1 cellular context compared by ENCODE assay signal in the genomic region with DNA sequence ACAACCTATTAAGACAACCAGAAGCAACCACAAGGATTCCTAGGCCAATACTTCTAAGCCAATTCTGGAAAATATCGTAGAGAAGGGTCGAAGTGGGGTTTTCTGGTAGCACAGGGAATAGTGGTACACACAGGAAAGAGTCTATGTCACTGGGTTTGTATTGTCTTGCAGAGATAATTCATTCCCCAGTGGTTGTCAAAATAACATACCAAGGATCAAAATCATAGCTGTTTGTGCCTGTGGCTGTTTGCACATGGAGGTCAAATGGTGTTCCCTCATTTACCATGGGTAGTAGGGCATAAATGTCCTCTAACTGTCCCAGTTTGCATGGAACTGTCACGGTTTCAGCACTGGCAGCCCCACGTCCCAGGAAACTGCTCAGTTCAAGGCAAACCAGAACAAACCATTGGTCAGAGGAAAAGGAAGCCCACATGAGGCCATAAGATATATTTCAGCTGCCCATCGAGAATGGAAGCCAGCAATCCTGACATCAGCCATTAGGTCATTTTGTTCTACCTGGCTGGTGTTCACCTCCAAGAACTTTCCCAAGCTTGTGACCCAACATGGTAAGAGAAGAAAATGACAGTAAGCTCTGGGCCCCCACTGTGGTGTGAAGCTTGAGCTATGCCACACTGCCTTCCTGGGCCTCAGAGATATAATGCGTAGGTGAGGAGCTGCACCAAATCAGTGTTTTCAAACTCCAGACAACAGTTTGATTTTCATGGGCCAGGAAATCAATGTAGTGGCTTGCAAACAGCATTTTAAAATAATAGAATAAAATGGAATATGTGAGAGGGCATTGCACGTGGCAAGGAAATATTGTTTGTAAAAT.
TF ChIP-seq lines count a peak whose summit lies in the region.

No MANE protein-coding gene starts in this region.

TF ChIP-seq in HCT116, 20 proteins besides CTCF, POLR2A, EP300 and RAD21:
- TF ChIP-seq TCF7L2 (IDR thresholded peaks at IDR 0.05; ENCODE audit: borderline replicate concordance, extremely low read depth, insufficient read depth, insufficient read length) (no peak), SP1 (IDR thresholded peaks at IDR 0.05; ENCODE audit: low read depth) (no peak), ZNF274 (IDR thresholded peaks at IDR 0.05; ENCODE audit: low read depth, low read length) (no peak), SIN3A (IDR thresholded peaks at IDR 0.05; ENCODE audit: low read depth) (no peak), ZFX (IDR thresholded peaks at IDR 0.05) (no peak), YY1 (IDR thresholded peaks at IDR 0.05; ENCODE audit: extremely low read depth, insufficient replicate concordance, low read depth, low read length) (no peak), CEBPB (IDR thresholded peaks at IDR 0.05; ENCODE audit: low read depth) (no peak), EZH2phosphoT487 (IDR thresholded peaks at IDR 0.05; ENCODE audit: borderline replicate concordance) (no peak), CBX3 (IDR thresholded peaks at IDR 0.05; ENCODE audit: low read depth) (no peak), EGR1 (IDR thresholded peaks at IDR 0.05; ENCODE audit: low read depth) (no peak), ELF1 (IDR thresholded peaks at IDR 0.05; ENCODE audit: borderline replicate concordance, low read depth) (no peak), POLR2AphosphoS5 (IDR thresholded peaks at IDR 0.05; ENCODE audit: low read depth, low read length) (no peak)
- TF ChIP-seq, protein P1, sequence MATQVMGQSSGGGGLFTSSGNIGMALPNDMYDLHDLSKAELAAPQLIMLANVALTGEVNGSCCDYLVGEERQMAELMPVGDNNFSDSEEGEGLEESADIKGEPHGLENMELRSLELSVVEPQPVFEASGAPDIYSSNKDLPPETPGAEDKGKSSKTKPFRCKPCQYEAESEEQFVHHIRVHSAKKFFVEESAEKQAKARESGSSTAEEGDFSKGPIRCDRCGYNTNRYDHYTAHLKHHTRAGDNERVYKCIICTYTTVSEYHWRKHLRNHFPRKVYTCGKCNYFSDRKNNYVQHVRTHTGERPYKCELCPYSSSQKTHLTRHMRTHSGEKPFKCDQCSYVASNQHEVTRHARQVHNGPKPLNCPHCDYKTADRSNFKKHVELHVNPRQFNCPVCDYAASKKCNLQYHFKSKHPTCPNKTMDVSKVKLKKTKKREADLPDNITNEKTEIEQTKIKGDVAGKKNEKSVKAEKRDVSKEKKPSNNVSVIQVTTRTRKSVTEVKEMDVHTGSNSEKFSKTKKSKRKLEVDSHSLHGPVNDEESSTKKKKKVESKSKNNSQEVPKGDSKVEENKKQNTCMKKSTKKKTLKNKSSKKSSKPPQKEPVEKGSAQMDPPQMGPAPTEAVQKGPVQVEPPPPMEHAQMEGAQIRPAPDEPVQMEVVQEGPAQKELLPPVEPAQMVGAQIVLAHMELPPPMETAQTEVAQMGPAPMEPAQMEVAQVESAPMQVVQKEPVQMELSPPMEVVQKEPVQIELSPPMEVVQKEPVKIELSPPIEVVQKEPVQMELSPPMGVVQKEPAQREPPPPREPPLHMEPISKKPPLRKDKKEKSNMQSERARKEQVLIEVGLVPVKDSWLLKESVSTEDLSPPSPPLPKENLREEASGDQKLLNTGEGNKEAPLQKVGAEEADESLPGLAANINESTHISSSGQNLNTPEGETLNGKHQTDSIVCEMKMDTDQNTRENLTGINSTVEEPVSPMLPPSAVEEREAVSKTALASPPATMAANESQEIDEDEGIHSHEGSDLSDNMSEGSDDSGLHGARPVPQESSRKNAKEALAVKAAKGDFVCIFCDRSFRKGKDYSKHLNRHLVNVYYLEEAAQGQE (IDR thresholded peaks at IDR 0.05; ENCODE audit: low read depth), result no peak
- TF ChIP-seq, protein P2, sequence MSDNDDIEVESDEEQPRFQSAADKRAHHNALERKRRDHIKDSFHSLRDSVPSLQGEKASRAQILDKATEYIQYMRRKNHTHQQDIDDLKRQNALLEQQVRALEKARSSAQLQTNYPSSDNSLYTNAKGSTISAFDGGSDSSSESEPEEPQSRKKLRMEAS (IDR thresholded peaks at IDR 0.05), result no peak; the same call in 1 of the 2 replicates
- TF ChIP-seq, protein P3, sequence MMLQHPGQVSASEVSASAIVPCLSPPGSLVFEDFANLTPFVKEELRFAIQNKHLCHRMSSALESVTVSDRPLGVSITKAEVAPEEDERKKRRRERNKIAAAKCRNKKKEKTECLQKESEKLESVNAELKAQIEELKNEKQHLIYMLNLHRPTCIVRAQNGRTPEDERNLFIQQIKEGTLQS (IDR thresholded peaks at IDR 0.05), result no peak
